Comparison of ENCODE assay signal across 10 cellular contexts in genomic region chr12:9682508-9682907, GRCh38. TPM values are rescaled to one million over a fixed set of nuclear protein-coding genes. Genes with fewer than 3 reads are reported as not detected.
DNase-seq lines count a peak whose midpoint lies in the region; ATAC-seq, FAIRE-seq and TF ChIP-seq lines count a peak whose summit lies in the region.
"Not testable (repeated sequence)": the region's sequence is repeated elsewhere in the genome, so short reads cannot be mapped to it uniquely, and the experiment has no call there.
"Had no signal": no experiment of that assay in that cellular context is flagged by ENCODE, and none has a peak within 500 bp of the region (broad histone marks: within the 10 kb centered on the region; RNA-seq: fewer than 3 reads in every experiment).

No MANE protein-coding gene starts in this region.

- intact Hi-C loops in activated B cell treated with CpG ODN at 0.5 μM for 24 hours (cut with micrococcal nuclease), result loop anchor here (5.0 kb wide), 1 partner anchor 35 kb away; no protein-coding TSS in a partner anchor
- intact Hi-C loops in naive thymus-derived CD4-positive, alpha-beta T cell (cut with micrococcal nuclease), result loop anchor here in 1 of 2 donors (1.0 kb wide), 1 partner anchor 8 kb away; no protein-coding TSS in a partner anchor

- peak; percentile 61 for FAIRE-seq in GM12892 (lab: Jason Lieb, UNC)

- TF ChIP-seq CTCF in activated B cell treated with CpG ODN at 0.5 μM for 24 hours (IDR thresholded peaks at IDR 0.05), result not testable (repeated sequence)

- H3K9me3 Mint-ChIP-seq in activated B cell treated with CpG ODN at 0.5 μM for 24 hours, result peaks cover 26% of the 10 kb centered on the region
- H3K9me3 Mint-ChIP-seq in activated CD8-positive, alpha-beta T cell treated with anti-CD3 and anti-CD28 coated beads, Interleukin-2, amount 10 ng/mL, durations not matched to agents 7 days and 5 days (ENCODE audit: insufficient read depth), result peaks cover 42% of the 10 kb centered on the region
- peaks cover 14% of the 10 kb centered on the region for H3K9me3 Mint-ChIP-seq in activated naive CD4-positive, alpha-beta T cell treated with anti-CD3 and anti-CD28 coated beads, Interleukin-2, amount 50 U/mL, for 24 hours
- H3K9me3 Mint-ChIP-seq in central memory CD8-positive, alpha-beta T cell, result not testable (repeated sequence)
- peaks cover 4 to 58% (median 24%) of the 10 kb centered on the region in 11 donors for H3K9me3 Mint-ChIP-seq in naive thymus-derived CD4-positive, alpha-beta T cell
- H3K9me3 Mint-ChIP-seq in stimulated activated naive CD8-positive, alpha-beta T cell treated with anti-CD3 and anti-CD28 coated beads, Interleukin-15, Interleukin-2, amounts not matched to agents 100 ng/mL and 50 ng/mL, for 24 hours, result peaks cover 27% of the 10 kb centered on the region

- H3K4me3 ChIP-seq in naive thymus-derived CD4-positive, alpha-beta T cell (ENCODE audit: low read length), result not testable (repeated sequence)

- ATAC-seq in activated B cell treated with CpG ODN at 0.5 μM for 24 hours (ENCODE audit: low read depth); activated CD8-positive, alpha-beta T cell treated with anti-CD3 and anti-CD28 coated beads, Interleukin-2, amount 10 ng/mL, durations not matched to agents 7 days and 5 days; central memory CD8-positive, alpha-beta T cell (replicated peaks; ENCODE audit: extremely low read depth, poor library complexity, severe bottlenecking); naive thymus-derived CD4-positive, alpha-beta T cell: not testable (repeated sequence)

- peak overlapping the region; percentile 51 for H3K27ac Mint-ChIP-seq in activated B cell treated with CpG ODN at 0.5 μM for 24 hours
- peak overlapping the region; percentile 22 for H3K27ac Mint-ChIP-seq in activated CD8-positive, alpha-beta T cell treated with anti-CD3 and anti-CD28 coated beads, Interleukin-2, amount 10 ng/mL, durations not matched to agents 7 days and 5 days
- H3K27ac Mint-ChIP-seq in activated naive CD4-positive, alpha-beta T cell treated with anti-CD3 and anti-CD28 coated beads, Interleukin-2, amount 50 U/mL, for 24 hours, result peak overlapping the region; percentile 33
- H3K27ac Mint-ChIP-seq in central memory CD8-positive, alpha-beta T cell (ENCODE audit: low read depth), result peak overlapping the region; percentile 71
- peak overlapping the region; percentile 48 to 86 (median 67) for H3K27ac Mint-ChIP-seq in naive thymus-derived CD4-positive, alpha-beta T cell
- H3K27ac Mint-ChIP-seq in stimulated activated naive CD8-positive, alpha-beta T cell treated with anti-CD3 and anti-CD28 coated beads, Interleukin-15, Interleukin-2, amounts not matched to agents 100 ng/mL and 50 ng/mL, for 24 hours, result peak overlapping the region; percentile 56

- not testable (repeated sequence) for H3K4me3 Mint-ChIP-seq in activated B cell treated with CpG ODN at 0.5 μM for 24 hours; activated CD8-positive, alpha-beta T cell treated with anti-CD3 and anti-CD28 coated beads, Interleukin-2, amount 10 ng/mL, durations not matched to agents 7 days and 5 days
- peak overlapping the region; percentile 74 for H3K4me3 Mint-ChIP-seq in activated naive CD4-positive, alpha-beta T cell treated with anti-CD3 and anti-CD28 coated beads, Interleukin-2, amount 50 U/mL, for 24 hours
- H3K4me3 Mint-ChIP-seq in central memory CD8-positive, alpha-beta T cell, result peak overlapping the region; percentile 56
- H3K4me3 Mint-ChIP-seq in naive thymus-derived CD4-positive, alpha-beta T cell, result peak overlapping the region in 9 of 10 donors; percentile 38 to 89 (median 60)
- peak overlapping the region; percentile 48 for H3K4me3 Mint-ChIP-seq in stimulated activated naive CD8-positive, alpha-beta T cell treated with anti-CD3 and anti-CD28 coated beads, Interleukin-15, Interleukin-2, amounts not matched to agents 100 ng/mL and 50 ng/mL, for 24 hours

- POLR2A ChIA-PET in activated B cell treated with CpG ODN at 0.5 μM for 24 hours (lab: Charles Lee), result interaction anchor here (0.7 to 4.3 kb wide), 7 partner anchors 9 to 76 kb away, joined by 3 to 31 read pairs (median 6); partner anchors contain the start of gene CLEC2D
- POLR2A ChIA-PET in activated CD8-positive, alpha-beta T cell treated with anti-CD3 and anti-CD28 coated beads, Interleukin-2, amount 10 ng/mL, durations not matched to agents 7 days and 5 days (lab: Charles Lee), result interaction anchor here (1.2 to 3.7 kb wide), 5 partner anchors 9 to 44 kb away, joined by 3 to 18 read pairs (median 6); partner anchors contain the start of gene CLEC2D
- POLR2A ChIA-PET in naive thymus-derived CD4-positive, alpha-beta T cell (lab: Charles Lee), result interaction anchor here (1.0 to 20.5 kb wide), 8 partner anchors 9 to 78 kb away, joined by 3 to 686 read pairs (median 6); partner anchors contain the start of genes CD69 and CLEC2D

- not testable (repeated sequence) for H3K27me3 Mint-ChIP-seq in activated B cell treated with CpG ODN at 0.5 μM for 24 hours; activated CD8-positive, alpha-beta T cell treated with anti-CD3 and anti-CD28 coated beads, Interleukin-2, amount 10 ng/mL, durations not matched to agents 7 days and 5 days (ENCODE audit: low read depth); activated naive CD4-positive, alpha-beta T cell treated with anti-CD3 and anti-CD28 coated beads, Interleukin-2, amount 50 U/mL, for 24 hours; central memory CD8-positive, alpha-beta T cell; naive thymus-derived CD4-positive, alpha-beta T cell; stimulated activated naive CD8-positive, alpha-beta T cell treated with anti-CD3 and anti-CD28 coated beads, Interleukin-15, Interleukin-2, amounts not matched to agents 100 ng/mL and 50 ng/mL, for 24 hours

- not testable (repeated sequence) for H3K27me3 ChIP-seq in naive thymus-derived CD4-positive, alpha-beta T cell (ENCODE audit: control insufficient read depth in 2 of 2, insufficient read depth in 2 of 2, low read length in 2 of 2)

- peaks cover 4 to 12% (median 6%) of the 10 kb centered on the region in 3 experiments for H3K9me3 ChIP-seq in naive thymus-derived CD4-positive, alpha-beta T cell (ENCODE audit: control insufficient read depth in 2 of 3, low read length in 3 of 3)

- peaks cover 48 to 51% of the 10 kb centered on the region in 2 donors for H3K4me1 ChIP-seq in naive thymus-derived CD4-positive, alpha-beta T cell (ENCODE audit: control insufficient read depth in 2 of 2, insufficient read depth in 2 of 2, low read length in 2 of 2)

- H3K36me3 ChIP-seq in naive thymus-derived CD4-positive, alpha-beta T cell (ENCODE audit: control insufficient read depth in 2 of 3, insufficient read depth in 3 of 3, low read length in 3 of 3), result peaks cover 24 to 61% (median 28%) of the 10 kb centered on the region in 3 experiments

- H3K36me3 Mint-ChIP-seq in activated B cell treated with CpG ODN at 0.5 μM for 24 hours (ENCODE audit: low read depth), result peaks cover 90% of the 10 kb centered on the region
- H3K36me3 Mint-ChIP-seq in activated CD8-positive, alpha-beta T cell treated with anti-CD3 and anti-CD28 coated beads, Interleukin-2, amount 10 ng/mL, durations not matched to agents 7 days and 5 days (ENCODE audit: low read depth), result peaks cover 90% of the 10 kb centered on the region
- H3K36me3 Mint-ChIP-seq in activated naive CD4-positive, alpha-beta T cell treated with anti-CD3 and anti-CD28 coated beads, Interleukin-2, amount 50 U/mL, for 24 hours, result peaks cover 72% of the 10 kb centered on the region
- peaks cover 56% of the 10 kb centered on the region for H3K36me3 Mint-ChIP-seq in central memory CD8-positive, alpha-beta T cell (ENCODE audit: insufficient read depth)
- H3K36me3 Mint-ChIP-seq in naive thymus-derived CD4-positive, alpha-beta T cell, result peaks cover 39 to 89% (median 82%) of the 10 kb centered on the region in 5 donors
- peaks cover 99% of the 10 kb centered on the region for H3K36me3 Mint-ChIP-seq in stimulated activated naive CD8-positive, alpha-beta T cell treated with anti-CD3 and anti-CD28 coated beads, Interleukin-15, Interleukin-2, amounts not matched to agents 100 ng/mL and 50 ng/mL, for 24 hours (ENCODE audit: low read depth)

- H3K4me1 Mint-ChIP-seq in activated B cell treated with CpG ODN at 0.5 μM for 24 hours, result peaks cover 80% of the 10 kb centered on the region
- peaks cover 77% of the 10 kb centered on the region for H3K4me1 Mint-ChIP-seq in activated CD8-positive, alpha-beta T cell treated with anti-CD3 and anti-CD28 coated beads, Interleukin-2, amount 10 ng/mL, durations not matched to agents 7 days and 5 days (ENCODE audit: low read depth)
- H3K4me1 Mint-ChIP-seq in activated naive CD4-positive, alpha-beta T cell treated with anti-CD3 and anti-CD28 coated beads, Interleukin-2, amount 50 U/mL, for 24 hours, result peaks cover 83% of the 10 kb centered on the region
- H3K4me1 Mint-ChIP-seq in central memory CD8-positive, alpha-beta T cell, result peaks cover 80% of the 10 kb centered on the region
- H3K4me1 Mint-ChIP-seq in naive thymus-derived CD4-positive, alpha-beta T cell, result peaks cover 52 to 99% (median 90%) of the 10 kb centered on the region in 7 donors
- peaks cover 89% of the 10 kb centered on the region for H3K4me1 Mint-ChIP-seq in stimulated activated naive CD8-positive, alpha-beta T cell treated with anti-CD3 and anti-CD28 coated beads, Interleukin-15, Interleukin-2, amounts not matched to agents 100 ng/mL and 50 ng/mL, for 24 hours (ENCODE audit: low read depth)

- H3K27ac ChIP-seq in naive thymus-derived CD4-positive, alpha-beta T cell (ENCODE audit: low read depth, low read length), result not testable (repeated sequence)

- CTCF ChIA-PET in activated B cell treated with CpG ODN at 0.5 μM for 24 hours (lab: Charles Lee), result interaction anchor here (0.7 to 2.0 kb wide), 3 partner anchors 61 to 348 kb away, joined by 3 to 11 read pairs (median 3); no protein-coding TSS in a partner anchor
- CTCF ChIA-PET in activated CD8-positive, alpha-beta T cell treated with anti-CD3 and anti-CD28 coated beads, Interleukin-2, amount 10 ng/mL, durations not matched to agents 7 days and 5 days (lab: Charles Lee), result interaction anchor here (0.8 to 2.2 kb wide), 6 partner anchors 8 to 60 kb away, joined by 3 to 5 read pairs (median 3); no protein-coding TSS in a partner anchor
- CTCF ChIA-PET in naive thymus-derived CD4-positive, alpha-beta T cell (lab: Charles Lee), result not testable (repeated sequence)

- not testable (repeated sequence) for TF ChIP-seq POLR2A in GM12892 (IDR thresholded peaks at IDR 0.05; ENCODE audit: low read depth, low read length)

- DNase-seq in GM12892 (ENCODE audit: insufficient read length); activated B cell treated with CpG ODN at 0.5 μM for 24 hours; activated CD8-positive, alpha-beta T cell treated with anti-CD3 and anti-CD28 coated beads, Interleukin-2, amount 10 ng/mL, durations not matched to agents 7 days and 5 days; central memory CD8-positive, alpha-beta T cell (ENCODE audit: low spot score in 2 of 2); naive thymus-derived CD4-positive, alpha-beta T cell: not testable (repeated sequence)

RNA-seq across cellular contexts. Expression of gene CLEC2D, which starts 13.0 kb away (rescaled TPM):
- 187 TPM for polyA plus RNA-seq in GM12892 (2012; ENCODE audit: missing spikeins)
- 437 and 492 TPM in 2 replicates for total RNA-seq in activated B cell treated with CpG ODN at 0.5 μM for 24 hours
- total RNA-seq in activated CD8-positive, alpha-beta T cell treated with anti-CD3 and anti-CD28 coated beads, Interleukin-2, amount 10 ng/mL, durations not matched to agents 7 days and 5 days, result 100 to 1,000 TPM; 277 to 282 TPM
- total RNA-seq in naive thymus-derived CD4-positive, alpha-beta T cell, result 100 to 1,000 TPM; 182 to 378 (median 327) TPM
- 100 to 1,000 TPM; 319 to 323 TPM for polyA plus RNA-seq in naive thymus-derived CD4-positive, alpha-beta T cell

RNA-seq across cellular contexts. Expression of gene CLECL1, which starts 50.4 kb away (rescaled TPM):
- polyA plus RNA-seq in GM12892 (2012; ENCODE audit: missing spikeins), result 87.5 TPM
- 111 and 115 TPM in 2 replicates for total RNA-seq in activated B cell treated with CpG ODN at 0.5 μM for 24 hours
- 1 to 10 TPM; 1.3 to 1.6 TPM for total RNA-seq in activated CD8-positive, alpha-beta T cell treated with anti-CD3 and anti-CD28 coated beads, Interleukin-2, amount 10 ng/mL, durations not matched to agents 7 days and 5 days
- 1 to 10 TPM in 2 of 5 experiments, under 1 TPM in 1, not detected in 2; 0.43 to 6.1 (median 2.5) TPM for total RNA-seq in naive thymus-derived CD4-positive, alpha-beta T cell
- polyA plus RNA-seq in naive thymus-derived CD4-positive, alpha-beta T cell, result under 1 TPM; 0.38 to 0.39 TPM
- total RNA-seq: A673, H4, IMR-90 had no signal
- polyA plus RNA-seq: IMR-90 had no signal

Comparison
In these comparisons a context has a peak if more than half of its experiments do, and no peak if none do; other contexts are left out.
1. RNA of gene CLECL1, which starts 50.4 kb away (total RNA-seq): 111 to 115 TPM in activated B cell treated with CpG ODN at 0.5 μM for 24 hours; 1.3 to 1.6 TPM in activated CD8-positive, alpha-beta T cell treated with anti-CD3 and anti-CD28 coated beads, Interleukin-2, amount 10 ng/mL, durations not matched to agents 7 days and 5 days and 0.43 to 6.1 TPM in naive thymus-derived CD4-positive, alpha-beta T cell; every median in the first group is over 10 times any median in the second.
2. Peak in every context shown above with its lines, with median percentiles within 50 percentile points of each other: H3K27ac Mint-ChIP-seq.